Comparison of ENCODE assay signal across 1 cellular context in genomic region chr12:128823216-128823915, GRCh38.
TF ChIP-seq lines count a peak whose summit lies in the region.

No MANE protein-coding gene starts in this region.

TF ChIP-seq in GM12878, 131 proteins besides CTCF, POLR2A, EP300 and RAD21 (continues in another document):
- TF ChIP-seq SUPT20H (IDR thresholded peaks at IDR 0.05; ENCODE audit: borderline replicate concordance, control insufficient read depth, low read depth, low read length): no peak
- TF ChIP-seq, protein P1, sequence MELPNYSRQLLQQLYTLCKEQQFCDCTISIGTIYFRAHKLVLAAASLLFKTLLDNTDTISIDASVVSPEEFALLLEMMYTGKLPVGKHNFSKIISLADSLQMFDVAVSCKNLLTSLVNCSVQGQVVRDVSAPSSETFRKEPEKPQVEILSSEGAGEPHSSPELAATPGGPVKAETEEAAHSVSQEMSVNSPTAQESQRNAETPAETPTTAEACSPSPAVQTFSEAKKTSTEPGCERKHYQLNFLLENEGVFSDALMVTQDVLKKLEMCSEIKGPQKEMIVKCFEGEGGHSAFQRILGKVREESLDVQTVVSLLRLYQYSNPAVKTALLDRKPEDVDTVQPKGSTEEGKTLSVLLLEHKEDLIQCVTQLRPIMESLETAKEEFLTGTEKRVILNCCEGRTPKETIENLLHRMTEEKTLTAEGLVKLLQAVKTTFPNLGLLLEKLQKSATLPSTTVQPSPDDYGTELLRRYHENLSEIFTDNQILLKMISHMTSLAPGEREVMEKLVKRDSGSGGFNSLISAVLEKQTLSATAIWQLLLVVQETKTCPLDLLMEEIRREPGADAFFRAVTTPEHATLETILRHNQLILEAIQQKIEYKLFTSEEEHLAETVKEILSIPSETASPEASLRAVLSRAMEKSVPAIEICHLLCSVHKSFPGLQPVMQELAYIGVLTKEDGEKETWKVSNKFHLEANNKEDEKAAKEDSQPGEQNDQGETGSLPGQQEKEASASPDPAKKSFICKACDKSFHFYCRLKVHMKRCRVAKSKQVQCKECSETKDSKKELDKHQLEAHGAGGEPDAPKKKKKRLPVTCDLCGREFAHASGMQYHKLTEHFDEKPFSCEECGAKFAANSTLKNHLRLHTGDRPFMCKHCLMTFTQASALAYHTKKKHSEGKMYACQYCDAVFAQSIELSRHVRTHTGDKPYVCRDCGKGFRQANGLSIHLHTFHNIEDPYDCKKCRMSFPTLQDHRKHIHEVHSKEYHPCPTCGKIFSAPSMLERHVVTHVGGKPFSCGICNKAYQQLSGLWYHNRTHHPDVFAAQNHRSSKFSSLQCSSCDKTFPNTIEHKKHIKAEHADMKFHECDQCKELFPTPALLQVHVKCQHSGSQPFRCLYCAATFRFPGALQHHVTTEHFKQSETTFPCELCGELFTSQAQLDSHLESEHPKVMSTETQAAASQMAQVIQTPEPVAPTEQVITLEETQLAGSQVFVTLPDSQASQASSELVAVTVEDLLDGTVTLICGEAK (IDR thresholded peaks at IDR 0.05; ENCODE audit: borderline replicate concordance): no peak
- TF ChIP-seq SPI1 (IDR thresholded peaks at IDR 0.05; ENCODE audit: borderline replicate concordance, insufficient read depth, low read depth, low read length): no peak
- TF ChIP-seq TCF3 (IDR thresholded peaks at IDR 0.05; ENCODE audit: borderline replicate concordance, insufficient read depth, low read depth, low read length): no peak
- TF ChIP-seq RAD51 (IDR thresholded peaks at IDR 0.05): no peak
- TF ChIP-seq E2F4 (IDR thresholded peaks at IDR 0.05; ENCODE audit: low read depth, low read length): no peak
- TF ChIP-seq ZNF592 (IDR thresholded peaks at IDR 0.05): no peak
- no peak for TF ChIP-seq CEBPZ (IDR thresholded peaks at IDR 0.05; ENCODE audit: low read depth, low read length)
- TF ChIP-seq IRF4 (IDR thresholded peaks at IDR 0.05; ENCODE audit: low read depth, low read length): no peak
- TF ChIP-seq RBBP5 (conservative IDR thresholded peaks at IDR 0.05): no peak
- TF ChIP-seq TCF12 (IDR thresholded peaks at IDR 0.05; ENCODE audit: low read depth, low read length): no peak
- no peak for TF ChIP-seq POU2F2 (IDR thresholded peaks at IDR 0.05; ENCODE audit: borderline replicate concordance, low read depth, low read length)
- TF ChIP-seq MYB (IDR thresholded peaks at IDR 0.05; ENCODE audit: borderline replicate concordance, low read depth, low read length): no peak
- no peak for TF ChIP-seq SREBF2 (IDR thresholded peaks at IDR 0.05; ENCODE audit: low read length)
- no peak for TF ChIP-seq YY1 (IDR thresholded peaks at IDR 0.05; ENCODE audit: low read depth, low read length)
- no peak for TF ChIP-seq JUNB (IDR thresholded peaks at IDR 0.05)
- 0 out of 2 replicates have a peak, but pooled peaks have one; percentile 38 for TF ChIP-seq STAT1 (conservative IDR thresholded peaks at IDR 0.05)
- no peak for TF ChIP-seq ASH2L (IDR thresholded peaks at IDR 0.05; ENCODE audit: borderline replicate concordance, low read depth)
- TF ChIP-seq, protein P2, sequence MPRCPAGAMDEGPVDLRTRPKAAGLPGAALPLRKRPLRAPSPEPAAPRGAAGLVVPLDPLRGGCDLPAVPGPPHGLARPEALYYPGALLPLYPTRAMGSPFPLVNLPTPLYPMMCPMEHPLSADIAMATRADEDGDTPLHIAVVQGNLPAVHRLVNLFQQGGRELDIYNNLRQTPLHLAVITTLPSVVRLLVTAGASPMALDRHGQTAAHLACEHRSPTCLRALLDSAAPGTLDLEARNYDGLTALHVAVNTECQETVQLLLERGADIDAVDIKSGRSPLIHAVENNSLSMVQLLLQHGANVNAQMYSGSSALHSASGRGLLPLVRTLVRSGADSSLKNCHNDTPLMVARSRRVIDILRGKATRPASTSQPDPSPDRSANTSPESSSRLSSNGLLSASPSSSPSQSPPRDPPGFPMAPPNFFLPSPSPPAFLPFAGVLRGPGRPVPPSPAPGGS (IDR thresholded peaks at IDR 0.05; ENCODE audit: borderline replicate concordance, insufficient read depth, low read depth, low read length, poor library complexity, severe bottlenecking): no peak
- TF ChIP-seq NFIC (IDR thresholded peaks at IDR 0.05; ENCODE audit: low read depth, low read length): no peak
- TF ChIP-seq, protein P3, sequence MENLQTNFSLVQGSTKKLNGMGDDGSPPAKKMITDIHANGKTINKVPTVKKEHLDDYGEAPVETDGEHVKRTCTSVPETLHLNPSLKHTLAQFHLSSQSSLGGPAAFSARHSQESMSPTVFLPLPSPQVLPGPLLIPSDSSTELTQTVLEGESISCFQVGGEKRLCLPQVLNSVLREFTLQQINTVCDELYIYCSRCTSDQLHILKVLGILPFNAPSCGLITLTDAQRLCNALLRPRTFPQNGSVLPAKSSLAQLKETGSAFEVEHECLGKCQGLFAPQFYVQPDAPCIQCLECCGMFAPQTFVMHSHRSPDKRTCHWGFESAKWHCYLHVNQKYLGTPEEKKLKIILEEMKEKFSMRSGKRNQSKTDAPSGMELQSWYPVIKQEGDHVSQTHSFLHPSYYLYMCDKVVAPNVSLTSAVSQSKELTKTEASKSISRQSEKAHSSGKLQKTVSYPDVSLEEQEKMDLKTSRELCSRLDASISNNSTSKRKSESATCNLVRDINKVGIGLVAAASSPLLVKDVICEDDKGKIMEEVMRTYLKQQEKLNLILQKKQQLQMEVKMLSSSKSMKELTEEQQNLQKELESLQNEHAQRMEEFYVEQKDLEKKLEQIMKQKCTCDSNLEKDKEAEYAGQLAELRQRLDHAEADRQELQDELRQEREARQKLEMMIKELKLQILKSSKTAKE (IDR thresholded peaks at IDR 0.05; ENCODE audit: low read depth, poor library complexity, severe bottlenecking): no peak
- TF ChIP-seq KLF5 (IDR thresholded peaks at IDR 0.05; ENCODE audit: partially characterized antibody): no peak
- TF ChIP-seq JUND (IDR thresholded peaks at IDR 0.05; ENCODE audit: low read depth, low read length): no peak
- no peak for TF ChIP-seq ATF2 (IDR thresholded peaks at IDR 0.05; ENCODE audit: low read length)
- no peak for TF ChIP-seq IRF3 (IDR thresholded peaks at IDR 0.05)
- TF ChIP-seq RELA (IDR thresholded peaks at IDR 0.05; ENCODE audit: borderline replicate concordance, partially characterized antibody): peak; percentile 31
- TF ChIP-seq KDM1A (IDR thresholded peaks at IDR 0.05; ENCODE audit: borderline replicate concordance): no peak
- no peak for TF ChIP-seq FOXM1 (IDR thresholded peaks at IDR 0.05; ENCODE audit: low read depth, low read length)
- peak; percentile 53; the same call in 1 of the 2 replicates for TF ChIP-seq ZNF217 (IDR thresholded peaks at IDR 0.05)
- no peak for TF ChIP-seq TAF1 (IDR thresholded peaks at IDR 0.05; ENCODE audit: borderline replicate concordance, low read depth, low read length)
- no peak for TF ChIP-seq ZBTB11 (CRISPR knock-in tag; IDR thresholded peaks at IDR 0.05)
- TF ChIP-seq DPF2 (IDR thresholded peaks at IDR 0.05): peak; percentile 38
- TF ChIP-seq BACH1 (IDR thresholded peaks at IDR 0.05; ENCODE audit: borderline replicate concordance): peak; percentile 73
- TF ChIP-seq ZNF384 (IDR thresholded peaks at IDR 0.05; ENCODE audit: borderline replicate concordance, low read depth, low read length): no peak
- TF ChIP-seq NR2C2 (IDR thresholded peaks at IDR 0.05; ENCODE audit: borderline replicate concordance, control insufficient read depth, insufficient read length, low read depth): no peak
- no peak for TF ChIP-seq NRF1 (conservative IDR thresholded peaks at IDR 0.05; ENCODE audit: low read depth, low read length)
